In the genomic region with DNA sequence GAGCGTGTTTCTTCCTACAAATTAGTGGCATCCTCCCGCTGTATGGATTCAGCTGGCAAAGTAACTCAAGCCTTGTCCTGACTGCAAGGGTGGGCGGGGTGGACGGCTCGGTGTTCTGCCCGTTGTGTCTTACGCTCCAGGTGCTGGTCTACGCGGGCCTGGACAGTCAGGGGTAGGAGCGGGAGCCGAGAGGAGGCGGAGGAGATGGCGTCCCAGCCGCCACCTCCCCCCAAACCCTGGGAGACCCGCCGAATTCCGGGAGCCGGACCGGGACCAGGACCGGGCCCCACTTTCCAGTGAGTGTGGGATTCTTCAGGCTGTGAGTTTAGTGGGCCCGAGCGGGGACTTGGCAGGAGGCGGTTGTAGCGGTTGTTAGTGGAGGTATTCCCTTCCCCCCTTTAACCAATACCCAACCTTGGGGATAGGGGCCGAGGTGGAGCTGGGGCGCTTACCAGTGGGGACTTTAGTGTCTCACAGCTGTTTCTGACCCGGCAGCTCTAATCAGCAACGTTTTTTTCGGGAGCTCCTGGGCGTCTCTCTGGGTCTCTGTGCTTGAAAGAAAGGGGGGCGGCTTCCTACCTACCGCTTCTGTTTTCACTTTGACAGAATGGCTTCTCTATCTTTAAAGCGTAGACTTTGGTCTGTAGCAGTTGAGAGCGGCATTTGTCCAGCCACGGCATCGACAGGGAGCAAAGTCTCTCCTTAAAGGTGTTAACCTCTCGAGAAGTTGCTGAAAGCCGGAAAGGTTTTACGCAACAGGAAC, we compare ENCODE assay signal across 1 cellular context.
TF ChIP-seq lines count a peak whose summit lies in the region.

A gene with protein sequence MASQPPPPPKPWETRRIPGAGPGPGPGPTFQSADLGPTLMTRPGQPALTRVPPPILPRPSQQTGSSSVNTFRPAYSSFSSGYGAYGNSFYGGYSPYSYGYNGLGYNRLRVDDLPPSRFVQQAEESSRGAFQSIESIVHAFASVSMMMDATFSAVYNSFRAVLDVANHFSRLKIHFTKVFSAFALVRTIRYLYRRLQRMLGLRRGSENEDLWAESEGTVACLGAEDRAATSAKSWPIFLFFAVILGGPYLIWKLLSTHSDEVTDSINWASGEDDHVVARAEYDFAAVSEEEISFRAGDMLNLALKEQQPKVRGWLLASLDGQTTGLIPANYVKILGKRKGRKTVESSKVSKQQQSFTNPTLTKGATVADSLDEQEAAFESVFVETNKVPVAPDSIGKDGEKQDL (plus strand): TSS at position 165 of the 763 bp plus-strand sequence. CDS start 40 bp downstream, at position 205.
TSS of gene PUS10 (minus strand) at position 700 of the 763 bp plus-strand sequence. CDS start 6,365 bp downstream, outside the sequence.

TF ChIP-seq in K562, 482 proteins besides CTCF, POLR2A, EP300 and RAD21 (continues in another document):
- TF ChIP-seq UBTF (IDR thresholded peaks at IDR 0.05; ENCODE audit: borderline replicate concordance in 1 of 2, low read depth in 2 of 2, low read length in 2 of 2) (0 out of 4 replicates have a peak, but pooled peaks of 1 of the 2 experiments have one; percentile 38), ARID2 (IDR thresholded peaks at IDR 0.05) (no peak), PPARD (CRISPR knock-in tag; IDR thresholded peaks at IDR 0.05) (no peak), HNRNPLL (IDR thresholded peaks at IDR 0.05; ENCODE audit: low read depth, low read length, poor library complexity, severe bottlenecking) (peak; percentile 48), ZNF740 (CRISPR knock-in tag; IDR thresholded peaks at IDR 0.05) (peak; percentile 56), ZNF740 (tag; IDR thresholded peaks at IDR 0.05) (peak in 1 of 2 experiments; percentile 6; a peak in 1 of 4 replicates), ZNF143 (CRISPR knock-in tag; IDR thresholded peaks at IDR 0.05) (no peak), CEBPG (CRISPR knock-in tag; IDR thresholded peaks at IDR 0.05) (peak; percentile 60; the same call in 1 of the 2 replicates), CEBPG (tag; conservative IDR thresholded peaks at IDR 0.05 in 1 of 2, IDR thresholded peaks at IDR 0.05 in 1 of 2) (peak; percentile 72 to 87), KDM5B (IDR thresholded peaks at IDR 0.05; ENCODE audit: insufficient replicate concordance, low read depth, low read length) (peak; percentile 65), MBD2 (IDR thresholded peaks at IDR 0.05; ENCODE audit: borderline replicate concordance, low read depth) (peak; percentile 58; the same call in 1 of the 2 replicates), RUNX1 (IDR thresholded peaks at IDR 0.05; ENCODE audit: low read depth) (no peak), ZNF778 (CRISPR knock-in tag; IDR thresholded peaks at IDR 0.05) (no peak), FUS (optimal IDR thresholded peaks at IDR 0.05; ENCODE audit: low read depth, low read length) (no peak), GTF2E2 (tag; IDR thresholded peaks at IDR 0.05) (no peak), GATAD2B (IDR thresholded peaks at IDR 0.05; ENCODE audit: borderline replicate concordance) (no peak), SRSF1 (IDR thresholded peaks at IDR 0.05; ENCODE audit: low read depth, low read length) (no peak), MCM2 (IDR thresholded peaks at IDR 0.05; ENCODE audit: low read depth) (no peak), BRF1 (IDR thresholded peaks at IDR 0.05; ENCODE audit: borderline replicate concordance, extremely low read depth, insufficient read length) (no peak), ZBTB2 (IDR thresholded peaks at IDR 0.05) (0 out of 2 replicates have a peak, but pooled peaks have one; percentile 14), NCOR1 (IDR thresholded peaks at IDR 0.05) (peak; percentile 2; the same call in 1 of the 2 replicates), IRF9 (tag; IDR thresholded peaks at IDR 0.05) (no peak), ZNF232 (CRISPR knock-in tag; IDR thresholded peaks at IDR 0.05) (0 out of 2 replicates have a peak, but pooled peaks have one; percentile 14), DDX20 (tag; IDR thresholded peaks at IDR 0.05; ENCODE audit: low read depth) (no peak), PBX2 (CRISPR knock-in tag; IDR thresholded peaks at IDR 0.05; ENCODE audit: low read depth) (no peak), PBX2 (tag; conservative IDR thresholded peaks at IDR 0.05; ENCODE audit: low read depth) (no peak), L3MBTL2 (IDR thresholded peaks at IDR 0.05) (peak; percentile 63), JUN (IDR thresholded peaks at IDR 0.05; ENCODE audit: borderline replicate concordance, low read depth, low read length) (no peak), JUN (CRISPR knock-in tag; IDR thresholded peaks at IDR 0.05; ENCODE audit: borderline replicate concordance) (peak; percentile 37; the same call in 1 of the 2 replicates), JUND (IDR thresholded peaks at IDR 0.05; ENCODE audit: borderline replicate concordance, low read depth, low read length) (peak; percentile 6; the same call in 1 of the 2 replicates), JUND (tag; IDR thresholded peaks at IDR 0.05; ENCODE audit: borderline replicate concordance, low read depth, low read length) (no peak; the same call in 1 of the 3 replicates), ZNF699 (CRISPR knock-in tag; IDR thresholded peaks at IDR 0.05; ENCODE audit: insufficient replicate concordance) (no peak), USF1 (CRISPR knock-in tag; IDR thresholded peaks at IDR 0.05) (no peak), SRSF7 (optimal IDR thresholded peaks at IDR 0.05; ENCODE audit: low read depth, low read length) (no peak)
- TF ChIP-seq, protein P1, sequence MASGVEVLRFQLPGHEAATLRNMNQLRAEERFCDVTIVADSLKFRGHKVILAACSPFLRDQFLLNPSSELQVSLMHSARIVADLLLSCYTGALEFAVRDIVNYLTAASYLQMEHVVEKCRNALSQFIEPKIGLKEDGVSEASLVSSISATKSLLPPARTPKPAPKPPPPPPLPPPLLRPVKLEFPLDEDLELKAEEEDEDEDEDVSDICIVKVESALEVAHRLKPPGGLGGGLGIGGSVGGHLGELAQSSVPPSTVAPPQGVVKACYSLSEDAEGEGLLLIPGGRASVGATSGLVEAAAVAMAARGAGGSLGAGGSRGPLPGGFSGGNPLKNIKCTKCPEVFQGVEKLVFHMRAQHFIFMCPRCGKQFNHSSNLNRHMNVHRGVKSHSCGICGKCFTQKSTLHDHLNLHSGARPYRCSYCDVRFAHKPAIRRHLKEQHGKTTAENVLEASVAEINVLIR (CRISPR knock-in tag; IDR thresholded peaks at IDR 0.05): no peak
- TF ChIP-seq, protein P2, sequence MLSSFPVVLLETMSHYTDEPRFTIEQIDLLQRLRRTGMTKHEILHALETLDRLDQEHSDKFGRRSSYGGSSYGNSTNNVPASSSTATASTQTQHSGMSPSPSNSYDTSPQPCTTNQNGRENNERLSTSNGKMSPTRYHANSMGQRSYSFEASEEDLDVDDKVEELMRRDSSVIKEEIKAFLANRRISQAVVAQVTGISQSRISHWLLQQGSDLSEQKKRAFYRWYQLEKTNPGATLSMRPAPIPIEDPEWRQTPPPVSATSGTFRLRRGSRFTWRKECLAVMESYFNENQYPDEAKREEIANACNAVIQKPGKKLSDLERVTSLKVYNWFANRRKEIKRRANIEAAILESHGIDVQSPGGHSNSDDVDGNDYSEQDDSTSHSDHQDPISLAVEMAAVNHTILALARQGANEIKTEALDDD (IDR thresholded peaks at IDR 0.05): peak; percentile 20; the same call in 1 of the 2 replicates
- TF ChIP-seq, protein P3, sequence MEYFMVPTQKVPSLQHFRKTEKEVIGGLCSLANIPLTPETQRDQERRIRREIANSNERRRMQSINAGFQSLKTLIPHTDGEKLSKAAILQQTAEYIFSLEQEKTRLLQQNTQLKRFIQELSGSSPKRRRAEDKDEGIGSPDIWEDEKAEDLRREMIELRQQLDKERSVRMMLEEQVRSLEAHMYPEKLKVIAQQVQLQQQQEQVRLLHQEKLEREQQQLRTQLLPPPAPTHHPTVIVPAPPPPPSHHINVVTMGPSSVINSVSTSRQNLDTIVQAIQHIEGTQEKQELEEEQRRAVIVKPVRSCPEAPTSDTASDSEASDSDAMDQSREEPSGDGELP (CRISPR knock-in tag; IDR thresholded peaks at IDR 0.05; ENCODE audit: borderline replicate concordance): peak; percentile 91
- TF ChIP-seq, protein P4, sequence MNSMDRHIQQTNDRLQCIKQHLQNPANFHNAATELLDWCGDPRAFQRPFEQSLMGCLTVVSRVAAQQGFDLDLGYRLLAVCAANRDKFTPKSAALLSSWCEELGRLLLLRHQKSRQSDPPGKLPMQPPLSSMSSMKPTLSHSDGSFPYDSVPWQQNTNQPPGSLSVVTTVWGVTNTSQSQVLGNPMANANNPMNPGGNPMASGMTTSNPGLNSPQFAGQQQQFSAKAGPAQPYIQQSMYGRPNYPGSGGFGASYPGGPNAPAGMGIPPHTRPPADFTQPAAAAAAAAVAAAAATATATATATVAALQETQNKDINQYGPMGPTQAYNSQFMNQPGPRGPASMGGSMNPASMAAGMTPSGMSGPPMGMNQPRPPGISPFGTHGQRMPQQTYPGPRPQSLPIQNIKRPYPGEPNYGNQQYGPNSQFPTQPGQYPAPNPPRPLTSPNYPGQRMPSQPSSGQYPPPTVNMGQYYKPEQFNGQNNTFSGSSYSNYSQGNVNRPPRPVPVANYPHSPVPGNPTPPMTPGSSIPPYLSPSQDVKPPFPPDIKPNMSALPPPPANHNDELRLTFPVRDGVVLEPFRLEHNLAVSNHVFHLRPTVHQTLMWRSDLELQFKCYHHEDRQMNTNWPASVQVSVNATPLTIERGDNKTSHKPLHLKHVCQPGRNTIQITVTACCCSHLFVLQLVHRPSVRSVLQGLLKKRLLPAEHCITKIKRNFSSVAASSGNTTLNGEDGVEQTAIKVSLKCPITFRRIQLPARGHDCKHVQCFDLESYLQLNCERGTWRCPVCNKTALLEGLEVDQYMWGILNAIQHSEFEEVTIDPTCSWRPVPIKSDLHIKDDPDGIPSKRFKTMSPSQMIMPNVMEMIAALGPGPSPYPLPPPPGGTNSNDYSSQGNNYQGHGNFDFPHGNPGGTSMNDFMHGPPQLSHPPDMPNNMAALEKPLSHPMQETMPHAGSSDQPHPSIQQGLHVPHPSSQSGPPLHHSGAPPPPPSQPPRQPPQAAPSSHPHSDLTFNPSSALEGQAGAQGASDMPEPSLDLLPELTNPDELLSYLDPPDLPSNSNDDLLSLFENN (IDR thresholded peaks at IDR 0.05; ENCODE audit: low read depth in 2 of 2, low read length in 2 of 2): peak in 1 of 2 experiments; percentile 92; a peak in 2 of 4 replicates
